In the genomic region with DNA sequence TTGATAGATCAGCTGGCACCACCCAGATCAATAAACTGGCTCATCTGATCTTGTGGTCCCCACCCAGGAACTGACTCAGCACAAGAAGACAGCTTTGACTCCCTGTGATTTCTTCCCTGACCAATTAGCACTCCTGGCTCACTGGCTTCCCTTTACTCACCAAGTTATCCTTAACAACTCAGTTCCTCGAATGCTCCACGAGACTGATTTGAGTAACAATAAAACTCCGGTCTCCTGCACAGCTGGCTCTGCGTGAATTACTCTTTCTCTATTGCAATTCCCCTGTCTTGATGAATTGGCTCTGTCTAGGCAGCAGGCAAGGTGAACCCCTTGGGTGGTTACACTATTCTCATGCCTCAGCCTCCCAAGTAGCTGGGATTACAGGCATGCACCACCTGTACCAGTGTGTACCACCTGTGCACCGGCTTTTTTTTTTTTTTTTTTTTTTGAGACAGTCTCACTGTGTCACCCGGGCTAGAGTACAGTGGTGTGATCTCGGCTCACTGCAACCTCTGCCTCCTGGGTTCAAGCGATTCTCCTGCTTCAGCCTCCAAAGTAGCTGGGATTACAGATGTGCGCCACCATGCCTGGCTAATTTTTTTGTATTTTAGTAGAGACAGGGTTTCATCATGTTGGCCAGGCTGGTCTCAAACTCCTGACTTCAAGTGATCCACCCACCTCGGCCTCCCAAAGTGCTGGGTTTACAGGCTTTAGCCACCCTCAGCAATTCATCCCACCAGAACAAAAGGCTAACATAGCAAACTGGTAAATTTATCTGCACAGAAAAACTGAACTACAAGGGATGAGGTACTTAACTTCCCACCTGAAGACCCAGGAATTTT, we compare ENCODE assay signal across 1 cellular context.
TF ChIP-seq lines count a peak whose summit lies in the region.

No MANE protein-coding gene starts in this region.

TF ChIP-seq in HCT116, 20 proteins besides CTCF, POLR2A, EP300 and RAD21:
- TF ChIP-seq CBX3 (IDR thresholded peaks at IDR 0.05; ENCODE audit: low read depth) (peak; percentile 55), SP1 (IDR thresholded peaks at IDR 0.05; ENCODE audit: low read depth) (peak; percentile 17; the same call in 1 of the 2 replicates), FOSL1 (IDR thresholded peaks at IDR 0.05; ENCODE audit: low read depth) (peak; percentile 35; the same call in 1 of the 2 replicates)
- TF ChIP-seq, protein P1, sequence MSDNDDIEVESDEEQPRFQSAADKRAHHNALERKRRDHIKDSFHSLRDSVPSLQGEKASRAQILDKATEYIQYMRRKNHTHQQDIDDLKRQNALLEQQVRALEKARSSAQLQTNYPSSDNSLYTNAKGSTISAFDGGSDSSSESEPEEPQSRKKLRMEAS (IDR thresholded peaks at IDR 0.05): 0 out of 2 replicates have a peak, but pooled peaks have one; percentile 21
